Comparison of ENCODE assay signal across 13 cellular contexts in the genomic region with DNA sequence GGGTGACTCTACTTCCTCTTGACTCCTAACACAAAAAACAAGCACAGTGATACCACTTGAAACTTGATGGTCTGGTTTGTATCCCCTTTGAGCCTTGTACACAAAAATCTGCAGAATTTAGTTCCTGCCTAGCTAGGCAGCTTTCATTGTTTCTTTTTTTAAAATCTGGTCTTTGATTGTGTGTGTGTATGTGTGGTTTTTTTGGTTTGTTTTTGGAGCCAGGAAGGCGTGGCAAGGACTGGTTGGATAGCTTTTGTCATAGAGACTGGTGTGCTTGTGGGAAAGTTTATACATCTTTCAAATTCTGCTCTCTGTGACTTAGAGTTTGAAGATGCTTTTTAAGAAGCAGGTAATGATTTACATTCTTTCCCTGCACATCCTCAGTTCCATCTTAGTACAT.
"Had no signal": no experiment of that assay in that cellular context is flagged by ENCODE, and none has a peak within 500 bp of the region (broad histone marks: within the 10 kb centered on the region; RNA-seq: fewer than 3 reads in every experiment).

No MANE protein-coding gene starts in this region.

- DNase-seq: activated CD4-positive, alpha-beta memory T cell treated with anti-CD3 and anti-CD28 coated beads for 36 hours; activated CD4-positive, CD25-positive, alpha-beta regulatory T cell treated with anti-CD3 and anti-CD28 coated beads, Interleukin-2, amount 50 U/mL, for 72 hours; activated effector memory CD4-positive, alpha-beta T cell treated with anti-CD3 and anti-CD28 coated beads, Interleukin-2, amount 50 U/mL, for 16 hours; activated T-cell treated with anti-CD3 and anti-CD28 coated beads, Interleukin-2, amount 50 U/mL, for 4 hours; effector CD4-positive, alpha-beta T cell; kidney; small intestine; substantia nigra; upper lobe of right lung had no signal

- H2AFZ ChIP-seq: hepatocyte, parathyroid adenoma had no signal

- H3K4me3 ChIP-seq: cardiac muscle cell, hepatocyte, upper lobe of right lung had no signal

- H3K27ac Mint-ChIP-seq: activated CD4-positive, alpha-beta memory T cell treated with anti-CD3 and anti-CD28 coated beads for 36 hours; stimulated activated effector memory CD8-positive, alpha-beta T cell treated with anti-CD3 and anti-CD28 coated beads, Interleukin-12 subunit alpha, Interleukin-12 subunit beta, amount 100 ng/mL, for 72 hours had no signal

- H3K27ac ChIP-seq: cardiac muscle cell, parathyroid adenoma had no signal

- H3K4me2 ChIP-seq: hepatocyte had no signal

- H3K9ac ChIP-seq: parathyroid adenoma had no signal

- H3K36me3 Mint-ChIP-seq: stimulated activated effector memory CD8-positive, alpha-beta T cell treated with anti-CD3 and anti-CD28 coated beads, Interleukin-12 subunit alpha, Interleukin-12 subunit beta, amount 100 ng/mL, for 72 hours had no signal

- ATAC-seq: activated T-cell treated with anti-CD3 and anti-CD28 coated beads, Interleukin-2, amount 50 U/mL, for 4 hours; stimulated activated effector memory CD8-positive, alpha-beta T cell treated with anti-CD3 and anti-CD28 coated beads, Interleukin-12 subunit alpha, Interleukin-12 subunit beta, amount 100 ng/mL, for 72 hours; upper lobe of right lung had no signal

- H3K27me3 ChIP-seq: cardiac muscle cell, hepatocyte, upper lobe of right lung had no signal

- H3K4me1 ChIP-seq: parathyroid adenoma had no signal

- H3K4me3 Mint-ChIP-seq: activated CD4-positive, alpha-beta memory T cell treated with anti-CD3 and anti-CD28 coated beads for 36 hours; activated T-cell treated with anti-CD3 and anti-CD28 coated beads, Interleukin-2, amount 50 U/mL, for 4 hours; stimulated activated effector memory CD8-positive, alpha-beta T cell treated with anti-CD3 and anti-CD28 coated beads, Interleukin-12 subunit alpha, Interleukin-12 subunit beta, amount 100 ng/mL, for 72 hours had no signal
